In the genomic region with DNA sequence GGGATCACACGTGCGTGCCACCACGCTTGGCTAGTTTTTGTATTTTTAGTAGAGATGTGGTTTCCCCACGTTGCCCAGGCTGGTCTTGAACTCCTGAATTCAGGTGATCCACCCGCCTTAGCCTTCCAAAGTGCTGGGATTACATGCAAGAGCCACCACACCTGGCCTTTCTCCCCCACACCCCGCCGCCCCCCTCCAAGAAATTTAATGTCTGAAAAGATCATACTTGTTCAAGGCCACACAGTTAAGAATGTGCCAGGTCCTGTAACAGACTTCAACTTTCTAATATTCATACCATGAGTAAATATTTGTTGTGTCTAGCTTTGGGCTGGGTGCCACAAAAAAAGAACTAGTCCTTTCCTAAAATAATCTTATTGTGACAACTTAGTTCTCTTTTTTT, we compare ENCODE assay signal across 23 cellular contexts.
DNase-seq lines count a peak whose midpoint lies in the region; ATAC-seq and TF ChIP-seq lines count a peak whose summit lies in the region.
"Had no signal": no experiment of that assay in that cellular context is flagged by ENCODE, and none has a peak within 500 bp of the region (broad histone marks: within the 10 kb centered on the region; RNA-seq: fewer than 3 reads in every experiment).

No MANE protein-coding gene starts in this region.

- peaks cover 97% of the 10 kb centered on the region for H3K36me3 ChIP-seq in BLaER1

- H3K36me3 Mint-ChIP-seq in memory B cell, result peaks cover 15% of the 10 kb centered on the region

- H3K27ac ChIP-seq in 22Rv1 (peak overlapping the region; percentile 6; the same call in 1 of the 2 replicates), BLaER1 (peak overlapping the region; percentile 18; the same call in 1 of the 2 replicates), RWPE1 (peak overlapping the region; percentile 16; the same call in 1 of the 2 replicates)
- H3K27ac ChIP-seq: PC-9, SJSA1 had no signal

- no peaks in the 10 kb centered on the region for H3K27me3 ChIP-seq in BLaER1
- H3K27me3 ChIP-seq: BE2C, SJSA1 had no signal

- H3K27ac Mint-ChIP-seq in memory B cell, result peak overlapping the region; percentile 68
- H3K27ac Mint-ChIP-seq: CD4-positive, CD25-positive, alpha-beta regulatory T cell; GM23338; T-cell had no signal

- CTCF ChIA-PET in RWPE1 (lab: Yijun Ruan, JAX), result no interaction called here

- no peaks in the 10 kb centered on the region for H3K27me3 Mint-ChIP-seq in memory B cell
- H3K27me3 Mint-ChIP-seq: CD4-positive, CD25-positive, alpha-beta regulatory T cell; T-cell had no signal

- DNase-seq in RWPE1 (ENCODE audit: low spot score), result no peak
- DNase-seq in memory B cell (ENCODE audit: low spot score in 2 of 2), result no peak
- no peak for DNase-seq in NCI-H82 treated with DMSO at 0.1 percent for 48 hours (lab: John Stamatoyannopoulos, UW; ENCODE audit: unreplicated experiment)
- DNase-seq in NCI-H146 (lab: John Stamatoyannopoulos, UW), result no peak
- DNase-seq: BE2C; CD4-positive, CD25-positive, alpha-beta regulatory T cell; H9; KBM-7; NCI-H1048; NCI-H1417 treated with DMSO at 0.1 percent for 48 hours; NCI-H187 treated with DMSO at 0.1 percent for 48 hours; NCI-H2171 treated with DMSO at 0.1 percent for 48 hours; NCI-H345; NCI-H510A treated with DMSO at 0.1 percent for 48 hours; NCI-H748 treated with DMSO at 0.1 percent for 48 hours; PC-9; Right ventricle myocardium superior; T-cell had no signal

- H3K9me3 Mint-ChIP-seq in memory B cell, result no peaks in the 10 kb centered on the region
- H3K9me3 Mint-ChIP-seq: CD4-positive, CD25-positive, alpha-beta regulatory T cell; GM23338; H9; T-cell had no signal

- POLR2A ChIA-PET in RWPE1 (lab: Yijun Ruan, JAX; ENCODE audit: low non-redundant PET), result no interaction called here

- H4K20me1 ChIP-seq in BLaER1, result peaks cover 99% of the 10 kb centered on the region

- peaks cover 22% of the 10 kb centered on the region for H3K4me1 ChIP-seq in BLaER1
- H3K4me1 ChIP-seq: BE2C, SJSA1 had no signal

- no peak overlapping the region for H3K4me3 Mint-ChIP-seq in memory B cell
- H3K4me3 Mint-ChIP-seq: CD4-positive, CD25-positive, alpha-beta regulatory T cell; GM23338; H9; T-cell had no signal

- ATAC-seq in memory B cell (ENCODE audit: low read depth) (no peak), HG02885 (IDR thresholded peaks at IDR 0.05; ENCODE audit: poor library complexity, unreplicated experiment) (no peak)
- ATAC-seq: GM23338, T-cell had no signal

- no peak overlapping the region for H3K9ac ChIP-seq in BLaER1

- TF ChIP-seq CTCF in 22Rv1 (IDR thresholded peaks at IDR 0.05) (no peak), RWPE1 (conservative IDR thresholded peaks at IDR 0.05; ENCODE audit: low read depth) (no peak)

- H3K4me1 Mint-ChIP-seq in memory B cell, result peaks cover 10% of the 10 kb centered on the region
- H3K4me1 Mint-ChIP-seq: GM23338, H9 had no signal

- no peaks in the 10 kb centered on the region for H3K9me3 ChIP-seq in BLaER1
- H3K9me3 ChIP-seq: BE2C, SJSA1 had no signal

- no peak overlapping the region for H3K4me3 ChIP-seq in BLaER1
- H3K4me3 ChIP-seq: GM23338, PC-9, SJSA1 had no signal

- peak overlapping the region; percentile 54 for H3K4me2 ChIP-seq in BLaER1
- H3K4me2 ChIP-seq: GM23338, PC-9 had no signal
